Comparison of ENCODE assay signal across 19 cellular contexts in the genomic region with DNA sequence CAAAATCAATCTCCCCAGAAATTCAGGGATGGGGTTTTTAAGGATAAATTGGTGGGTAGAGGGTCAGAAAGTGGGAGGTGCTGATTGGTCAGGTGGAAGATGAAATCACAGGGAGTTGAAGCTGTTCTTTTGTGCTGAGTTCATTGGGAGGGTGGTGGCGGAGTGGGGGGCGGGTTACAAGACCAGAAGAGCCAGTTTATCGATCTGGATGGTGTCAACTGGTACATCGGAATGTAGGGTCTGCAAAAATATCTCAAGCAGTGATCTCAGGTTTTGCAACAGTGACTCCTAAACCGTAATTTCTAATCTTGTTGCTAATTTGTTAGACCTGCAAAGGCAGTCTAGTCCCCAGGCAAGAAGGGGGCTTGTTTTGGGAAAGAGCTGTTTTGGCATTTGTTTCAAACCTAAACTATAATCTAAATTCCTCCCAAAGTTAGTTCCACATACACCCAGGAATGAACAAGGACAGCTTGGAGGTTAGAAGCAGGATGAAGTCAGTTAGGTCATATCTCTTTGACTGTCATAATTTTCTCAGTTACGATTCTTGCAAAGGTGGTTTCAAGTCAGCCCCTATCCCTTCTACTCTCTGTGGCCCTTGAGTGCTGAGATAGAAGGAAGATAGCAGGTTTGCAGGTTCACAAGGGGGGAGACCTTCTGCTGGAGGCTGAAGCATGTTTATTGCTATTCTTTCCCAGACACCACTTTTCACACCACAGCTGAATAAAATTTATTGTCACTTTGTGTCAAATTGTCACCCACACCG. TPM values are rescaled to one million over a fixed set of nuclear protein-coding genes. Genes with fewer than 3 reads are reported as not detected.
DNase-seq lines count a peak whose midpoint lies in the region; ATAC-seq and TF ChIP-seq lines count a peak whose summit lies in the region.
"Had no signal": no experiment of that assay in that cellular context is flagged by ENCODE, and none has a peak within 500 bp of the region (broad histone marks: within the 10 kb centered on the region; RNA-seq: fewer than 3 reads in every experiment).

No MANE protein-coding gene starts in this region.

- H3K36me3 ChIP-seq in HEK293 (ENCODE audit: control insufficient read depth in 2 of 2, insufficient read depth in 1 of 2, low read length in 2 of 2) (no peaks in the 10 kb centered on the region), breast epithelium (no peaks in the 10 kb centered on the region), Caco-2 (ENCODE audit: control insufficient read depth, insufficient read depth, low read length) (no peaks in the 10 kb centered on the region)

- no peak for TF ChIP-seq POLR2A in breast epithelium (IDR thresholded peaks at IDR 0.05)

- POLR2A ChIA-PET in HEK293 (lab: Yijun Ruan, JAX): no interaction called here
- POLR2A ChIA-PET in naive thymus-derived CD8-positive, alpha-beta T cell (lab: Charles Lee): interaction anchor here (1.0 kb wide), 1 partner anchor 11 kb away, joined by 3 read pairs; no protein-coding TSS in a partner anchor
- POLR2A ChIA-PET in Caco-2 (lab: Charles Lee): no interaction called here

- intact Hi-C loops in natural killer cell (cut with micrococcal nuclease) (no loop called here), breast epithelium (cut with DNase I; ENCODE audit: low total_unique reads) (loop anchor here (5.0 kb wide), 1 partner anchor 1253 kb away; no protein-coding TSS in a partner anchor), Caco-2 (cut with micrococcal nuclease; ENCODE audit: unreplicated experiment) (no loop called here)

- H3K27ac ChIP-seq in HEK293 (ENCODE audit: extremely low read depth, low read depth, low read length) (no peak overlapping the region), breast epithelium (no peak overlapping the region)
- H3K27ac ChIP-seq: A549 had no signal

- peaks cover 7 to 8% of the 10 kb centered on the region in 2 donors for H3K4me1 Mint-ChIP-seq in natural killer cell
- peaks cover 5 to 9% of the 10 kb centered on the region in 2 donors for H3K4me1 Mint-ChIP-seq in natural killer cell treated with Interleukin-12 subunit alpha and Interleukin-12 subunit beta and Interleukin-15 and Interleukin-18, amount 100 ng/mL, for 72 hours (ENCODE audit: low read depth in 2 of 2)
- H3K4me1 Mint-ChIP-seq in naive thymus-derived CD8-positive, alpha-beta T cell: peaks cover 3 to 17% (median 12%) of the 10 kb centered on the region in 4 donors
- no peaks in the 10 kb centered on the region for H3K4me1 Mint-ChIP-seq in Caco-2 (ENCODE audit: low read depth, unreplicated experiment)

- H3K9me3 Mint-ChIP-seq in natural killer cell: no peaks in the 10 kb centered on the region
- H3K9me3 Mint-ChIP-seq in natural killer cell treated with Interleukin-12 subunit alpha and Interleukin-12 subunit beta and Interleukin-15 and Interleukin-18, amount 100 ng/mL, for 72 hours: no peaks in the 10 kb centered on the region
- H3K9me3 Mint-ChIP-seq in naive thymus-derived CD8-positive, alpha-beta T cell: no peaks in the 10 kb centered on the region
- H3K9me3 Mint-ChIP-seq in Caco-2 (ENCODE audit: unreplicated experiment): no peaks in the 10 kb centered on the region

- TF ChIP-seq CTCF in natural killer cell (IDR thresholded peaks at IDR 0.05) (no peak), HEK293 (tag by site-specific recombination; IDR thresholded peaks at IDR 0.05) (no peak), breast epithelium (IDR thresholded peaks at IDR 0.05) (no peak), Caco-2 (IDR thresholded peaks at IDR 0.05; ENCODE audit: insufficient read depth in 1 of 2, low read depth in 1 of 2, low read length in 1 of 2, severe bottlenecking in 1 of 2, unreplicated experiment in 1 of 2) (no peak)

- H3K36me3 Mint-ChIP-seq in natural killer cell (no peaks in the 10 kb centered on the region), Caco-2 (ENCODE audit: insufficient read depth, unreplicated experiment) (no peaks in the 10 kb centered on the region)
- no peaks in the 10 kb centered on the region for H3K36me3 Mint-ChIP-seq in natural killer cell treated with Interleukin-12 subunit alpha and Interleukin-12 subunit beta and Interleukin-15 and Interleukin-18, amount 100 ng/mL, for 72 hours
- H3K36me3 Mint-ChIP-seq in naive thymus-derived CD8-positive, alpha-beta T cell: no peaks in the 10 kb centered on the region
- H3K36me3 Mint-ChIP-seq: CD4-positive, alpha-beta memory T cell had no signal

- CTCF ChIA-PET in HEK293 (lab: Yijun Ruan, JAX): interaction anchor here (0.8 kb wide), 1 partner anchor 58 kb away, joined by 3 read pairs; no protein-coding TSS in a partner anchor
- CTCF ChIA-PET in Caco-2 (lab: Charles Lee): interaction anchor here (0.7 kb wide), 1 partner anchor 35 kb away, joined by 3 read pairs; no protein-coding TSS in a partner anchor

- H3K27me3 Mint-ChIP-seq in natural killer cell (ENCODE audit: low read depth in 2 of 2) (peaks cover 25 to 54% of the 10 kb centered on the region in 2 donors), Caco-2 (ENCODE audit: insufficient read depth, unreplicated experiment) (peaks cover 3% of the 10 kb centered on the region)
- peaks cover 9 to 28% of the 10 kb centered on the region in 2 donors for H3K27me3 Mint-ChIP-seq in natural killer cell treated with Interleukin-12 subunit alpha and Interleukin-12 subunit beta and Interleukin-15 and Interleukin-18, amount 100 ng/mL, for 72 hours
- peaks cover 7 to 35% (median 20%) of the 10 kb centered on the region in 5 donors for H3K27me3 Mint-ChIP-seq in naive thymus-derived CD8-positive, alpha-beta T cell

- no TSS peak for BruUV-seq in Caco-2 (replicated peaks; lab: Mats Ljungman, UMichigan)

- no peaks in the 10 kb centered on the region for H3K9me3 ChIP-seq in HEK293 (ENCODE audit: control insufficient read depth, insufficient read depth, low read depth, low read length)
- H3K9me3 ChIP-seq in breast epithelium: no peaks in the 10 kb centered on the region
- H3K9me3 ChIP-seq in Caco-2: no peaks in the 10 kb centered on the region

- H3K27ac Mint-ChIP-seq in natural killer cell (no peak overlapping the region), Caco-2 (ENCODE audit: unreplicated experiment) (no peak overlapping the region)
- no peak overlapping the region for H3K27ac Mint-ChIP-seq in natural killer cell treated with Interleukin-12 subunit alpha and Interleukin-12 subunit beta and Interleukin-15 and Interleukin-18, amount 100 ng/mL, for 72 hours
- H3K27ac Mint-ChIP-seq in naive thymus-derived CD8-positive, alpha-beta T cell: no peak overlapping the region
- H3K27ac Mint-ChIP-seq: CD4-positive, alpha-beta memory T cell; H9 had no signal

- H3K4me3 Mint-ChIP-seq in natural killer cell (peak overlapping the region; percentile 13), Caco-2 (ENCODE audit: unreplicated experiment) (no peak overlapping the region)
- H3K4me3 Mint-ChIP-seq in natural killer cell treated with Interleukin-12 subunit alpha and Interleukin-12 subunit beta and Interleukin-15 and Interleukin-18, amount 100 ng/mL, for 72 hours: no peak overlapping the region
- peak overlapping the region in 6 of 10 donors; percentile 18 to 58 (median 32) for H3K4me3 Mint-ChIP-seq in naive thymus-derived CD8-positive, alpha-beta T cell
- H3K4me3 Mint-ChIP-seq: H9 had no signal

- no peaks in the 10 kb centered on the region for H3K4me1 ChIP-seq in HEK293 (ENCODE audit: control insufficient read depth, insufficient read depth, low read length)
- H3K4me1 ChIP-seq in breast epithelium: no peaks in the 10 kb centered on the region
- H3K4me1 ChIP-seq in Caco-2: no peaks in the 10 kb centered on the region
- H3K4me1 ChIP-seq: A549 had no signal

- DNase-seq in natural killer cell (no peak), breast epithelium (ENCODE audit: low spot score in 2 of 2) (no peak), COLO668 (lab: John Stamatoyannopoulos, UW; ENCODE audit: unreplicated experiment) (no peak), Caco-2 (no peak)
- no peak for DNase-seq in natural killer cell treated with Interleukin-12 subunit alpha and Interleukin-12 subunit beta and Interleukin-15 and Interleukin-18, amount 100 ng/mL, for 72 hours (ENCODE audit: low spot score)
- DNase-seq in naive thymus-derived CD8-positive, alpha-beta T cell: no peak
- DNase-seq: CD4-positive, alpha-beta memory T cell; GF-D8; H9; NCI-H1105; NCI-H146; NCI-H2029; NCI-H2227 treated with DMSO at 0.1 percent for 48 hours; NCI-H510A; NCI-H748 treated with DMSO at 0.1 percent for 48 hours; SIG-M5; SK-N-SH had no signal

- peaks cover 0 to 19% of the 10 kb centered on the region in 2 donors for H3K27me3 ChIP-seq in breast epithelium
- no peaks in the 10 kb centered on the region for H3K27me3 ChIP-seq in Caco-2 (replicated peaks; ENCODE audit: control insufficient read depth, insufficient read depth, low read length)

- H3K4me3 ChIP-seq in HEK293 (ENCODE audit: low read depth, low read length) (no peak overlapping the region), breast epithelium (no peak overlapping the region), Caco-2 (ENCODE audit: low read depth, low read length) (no peak overlapping the region)
- H3K4me3 ChIP-seq: A549 had no signal

- ATAC-seq in natural killer cell: no peak
- no peak for ATAC-seq in natural killer cell treated with Interleukin-12 subunit alpha and Interleukin-12 subunit beta and Interleukin-15 and Interleukin-18, amount 100 ng/mL, for 72 hours
- ATAC-seq in naive thymus-derived CD8-positive, alpha-beta T cell: no peak
- ATAC-seq: A549 had no signal

TF ChIP-seq in HEK293, 187 proteins besides CTCF, POLR2A, EP300 and RAD21 (continues in another document):
- TF ChIP-seq ZNF530 (tag by site-specific recombination; IDR thresholded peaks at IDR 0.05; ENCODE audit: low read depth): 0 out of 2 replicates have a peak, but pooled peaks have one; percentile 30

RNA-seq across cellular contexts. Expression of gene CXXC1, which starts 12.3 kb away (rescaled TPM):
- total RNA-seq in natural killer cell (100 to 1,000 TPM; 146 to 173 (median 153) TPM), breast epithelium (10 to 100 TPM; 50.6 to 64.2 (median 61.5) TPM), Caco-2 (2022) (37.7 and 41.5 TPM in 2 replicates)
- 100 to 1,000 TPM; 108 to 162 TPM for total RNA-seq in natural killer cell treated with Interleukin-12 subunit alpha and Interleukin-12 subunit beta and Interleukin-15 and Interleukin-18, amount 100 ng/mL, for 72 hours
- 100 to 1,000 TPM; 159 to 171 TPM for total RNA-seq in naive thymus-derived CD8-positive, alpha-beta T cell
- polyA plus RNA-seq in naive thymus-derived CD8-positive, alpha-beta T cell: 10 to 100 TPM; 52.2 to 84.7 (median 59.8) TPM

RNA-seq across cellular contexts. Expression of gene MBD1, which starts 18.5 kb away (rescaled TPM):
- total RNA-seq in natural killer cell (100 to 1,000 TPM; 106 to 113 (median 111) TPM), breast epithelium (10 to 100 TPM; 51.2 to 82.3 (median 71.1) TPM), Caco-2 (2022) (31.1 and 34.7 TPM in 2 replicates)
- 100 to 1,000 TPM; 101 to 129 TPM for total RNA-seq in natural killer cell treated with Interleukin-12 subunit alpha and Interleukin-12 subunit beta and Interleukin-15 and Interleukin-18, amount 100 ng/mL, for 72 hours
- 100 to 1,000 TPM; 121 to 123 TPM for total RNA-seq in naive thymus-derived CD8-positive, alpha-beta T cell
- 10 to 100 TPM; 22.5 to 39.9 (median 25.2) TPM for polyA plus RNA-seq in naive thymus-derived CD8-positive, alpha-beta T cell

RNA-seq across cellular contexts. Expression of gene CFAP53, which starts 33.5 kb away (rescaled TPM):
- total RNA-seq in natural killer cell (under 1 TPM; 0.20 to 0.24 (median 0.20) TPM), breast epithelium (1 to 10 TPM in 2 of 3 donors, under 1 TPM in 1; 0.80 to 3.4 (median 1.6) TPM), Caco-2 (2022) (0.23 TPM in 1 of 2 replicates, not detected in the other)
- total RNA-seq in natural killer cell treated with Interleukin-12 subunit alpha and Interleukin-12 subunit beta and Interleukin-15 and Interleukin-18, amount 100 ng/mL, for 72 hours: under 1 TPM; 0.31 to 0.92 TPM
- 1 to 10 TPM; 1.2 TPM for total RNA-seq in naive thymus-derived CD8-positive, alpha-beta T cell
- polyA plus RNA-seq in naive thymus-derived CD8-positive, alpha-beta T cell: under 1 TPM in 2 of 3 donors, not detected in 1; 0.31 to 0.57 TPM

Comparison
In these comparisons a context has a peak if more than half of its experiments do, and no peak if none do; other contexts are left out.
1. H3K4me3 Mint-ChIP-seq: peak in natural killer cell (single experiment) and naive thymus-derived CD8-positive, alpha-beta T cell (6 of 10); none in natural killer cell treated with Interleukin-12 subunit alpha and Interleukin-12 subunit beta and Interleukin-15 and Interleukin-18, amount 100 ng/mL, for 72 hours (single experiment) and Caco-2 (single experiment).